28 cellular contexts compared by ENCODE assay signal in the genomic region with DNA sequence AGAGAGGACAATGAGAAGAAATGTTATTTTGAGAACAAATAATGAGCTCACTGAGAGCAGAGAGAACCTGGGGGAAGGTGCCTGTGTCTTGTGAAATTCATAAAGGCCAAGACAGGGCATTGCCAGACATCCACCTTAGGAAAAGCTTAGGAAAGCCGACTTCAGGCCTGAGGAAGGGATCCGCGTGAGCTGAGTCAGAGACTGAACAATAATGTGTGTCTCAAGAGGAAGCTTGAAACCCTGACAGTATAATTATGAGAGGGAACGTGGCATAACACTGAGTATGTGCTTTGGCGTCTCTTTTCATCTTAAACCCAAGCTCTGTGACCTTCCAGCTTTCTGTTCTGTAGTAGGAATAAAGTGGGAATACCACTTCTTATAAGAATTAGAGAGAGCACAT.
"Had no signal": no experiment of that assay in that cellular context is flagged by ENCODE, and none has a peak within 500 bp of the region (broad histone marks: within the 10 kb centered on the region; RNA-seq: fewer than 3 reads in every experiment).

No MANE protein-coding gene starts in this region.

- H3K27ac Mint-ChIP-seq: stimulated activated effector memory CD8-positive, alpha-beta T cell treated with anti-CD3 and anti-CD28 coated beads, Interleukin-12 subunit alpha, Interleukin-12 subunit beta, amount 100 ng/mL, for 72 hours; stimulated activated memory B cell treated with anti-CD40 and anti-IgM and Interleukin-4, amounts not matched to agents 10 μg/mL and 1 μg/mL and 100 μg/mL, for 72 hours; stimulated activated naive B cell treated with anti-CD40 and anti-IgM and Interleukin-4, amounts not matched to agents 10 μg/mL and 1 μg/mL and 100 μg/mL, for 72 hours; stimulated activated naive CD8-positive, alpha-beta T cell treated with anti-CD3 and anti-CD28 coated beads, Interleukin-15, amount 100 ng/mL, for 72 hours; stimulated activated naive CD8-positive, alpha-beta T cell treated with anti-CD3 and anti-CD28 coated beads, Interleukin-15, Interleukin-2, amounts not matched to agents 100 ng/mL and 50 ng/mL, for 24 hours; type B pancreatic cell had no signal

- H3K27me3 Mint-ChIP-seq: stimulated activated memory B cell treated with anti-CD40 and anti-IgM and Interleukin-4, amounts not matched to agents 10 μg/mL and 1 μg/mL and 100 μg/mL, for 72 hours; stimulated activated naive B cell treated with anti-CD40 and anti-IgM and Interleukin-4, amounts not matched to agents 10 μg/mL and 1 μg/mL and 100 μg/mL, for 72 hours; stimulated activated naive CD8-positive, alpha-beta T cell treated with anti-CD3 and anti-CD28 coated beads, Interleukin-15, amount 100 ng/mL, for 72 hours; stimulated activated naive CD8-positive, alpha-beta T cell treated with anti-CD3 and anti-CD28 coated beads, Interleukin-15, Interleukin-2, amounts not matched to agents 100 ng/mL and 50 ng/mL, for 24 hours had no signal

- H3K4me1 ChIP-seq: stomach, suprapubic skin, testis, thyroid gland, tibial artery, tibial nerve, transverse colon, upper lobe of left lung, upper lobe of right lung, uterus, vagina had no signal

- H3K36me3 ChIP-seq: stomach, suprapubic skin, thoracic aorta, thyroid gland, tibial artery, tibial nerve, transverse colon, upper lobe of left lung, upper lobe of right lung, uterus, vagina had no signal

- H3K9me3 Mint-ChIP-seq: stimulated activated naive CD8-positive, alpha-beta T cell treated with anti-CD3 and anti-CD28 coated beads, Interleukin-15, amount 100 ng/mL, for 72 hours; type B pancreatic cell had no signal

- H3K4me3 Mint-ChIP-seq: stimulated activated effector memory CD8-positive, alpha-beta T cell treated with anti-CD3 and anti-CD28 coated beads, Interleukin-12 subunit alpha, Interleukin-12 subunit beta, amount 100 ng/mL, for 72 hours; stimulated activated memory B cell treated with anti-CD40 and anti-IgM and Interleukin-4, amounts not matched to agents 10 μg/mL and 1 μg/mL and 100 μg/mL, for 72 hours; stimulated activated naive B cell treated with anti-CD40 and anti-IgM and Interleukin-4, amounts not matched to agents 10 μg/mL and 1 μg/mL and 100 μg/mL, for 72 hours; stimulated activated naive CD8-positive, alpha-beta T cell treated with anti-CD3 and anti-CD28 coated beads, Interleukin-15, amount 100 ng/mL, for 72 hours; stimulated activated naive CD8-positive, alpha-beta T cell treated with anti-CD3 and anti-CD28 coated beads, Interleukin-15, Interleukin-2, amounts not matched to agents 100 ng/mL and 50 ng/mL, for 24 hours; type B pancreatic cell had no signal

- H3K27me3 ChIP-seq: stomach, suprapubic skin, testis, thyroid gland, tibial artery, tibial nerve, transverse colon, upper lobe of left lung, upper lobe of right lung, uterus, vagina had no signal

- H3K36me3 Mint-ChIP-seq: stimulated activated effector memory CD8-positive, alpha-beta T cell treated with anti-CD3 and anti-CD28 coated beads, Interleukin-12 subunit alpha, Interleukin-12 subunit beta, amount 100 ng/mL, for 72 hours; stimulated activated memory B cell treated with anti-CD40 and anti-IgM and Interleukin-4, amounts not matched to agents 10 μg/mL and 1 μg/mL and 100 μg/mL, for 72 hours; stimulated activated naive B cell treated with anti-CD40 and anti-IgM and Interleukin-4, amounts not matched to agents 10 μg/mL and 1 μg/mL and 100 μg/mL, for 72 hours; type B pancreatic cell had no signal

- H3K4me1 Mint-ChIP-seq: stimulated activated effector memory CD8-positive, alpha-beta T cell treated with anti-CD3 and anti-CD28 coated beads, Interleukin-12 subunit alpha, Interleukin-12 subunit beta, amount 100 ng/mL, for 72 hours; stimulated activated memory B cell treated with anti-CD40 and anti-IgM and Interleukin-4, amounts not matched to agents 10 μg/mL and 1 μg/mL and 100 μg/mL, for 72 hours; stimulated activated naive B cell treated with anti-CD40 and anti-IgM and Interleukin-4, amounts not matched to agents 10 μg/mL and 1 μg/mL and 100 μg/mL, for 72 hours; stimulated activated naive CD8-positive, alpha-beta T cell treated with anti-CD3 and anti-CD28 coated beads, Interleukin-15, amount 100 ng/mL, for 72 hours had no signal

- H3K27ac ChIP-seq: stomach, suprapubic skin, testis, thoracic aorta, thyroid gland, tibial artery, tibial nerve, transverse colon, upper lobe of left lung, upper lobe of right lung, uterus, vagina had no signal

- H3K9me3 ChIP-seq: stomach, suprapubic skin, testis, thoracic aorta, thyroid gland, tibial artery, transverse colon, upper lobe of left lung, upper lobe of right lung, uterus, vagina had no signal

- H3K4me3 ChIP-seq: stomach, suprapubic skin, testis, thoracic aorta, thyroid gland, tibial artery, tibial nerve, transverse colon, upper lobe of left lung, upper lobe of right lung, uterus, vagina had no signal

- DNase-seq: stimulated activated CD4-positive, alpha-beta T cell treated with anti-CD3 and anti-CD28 coated beads, Interleukin-2, amount 100 ng/mL, for 48 hours; stimulated activated CD4-positive, alpha-beta T cell treated with anti-CD3 and anti-CD28 coated beads, Interleukin-4, amount 100 ng/mL, for 1 hour; stimulated activated CD4-positive, alpha-beta T cell treated with anti-CD3 and anti-CD28 coated beads, Interleukin-4, amount 100 ng/mL, for 24 hours; stimulated activated CD4-positive, alpha-beta T cell treated with anti-CD3 and anti-CD28 coated beads, Interleukin-4, amount 100 ng/mL, for 4 hours; stimulated activated CD8-positive, alpha-beta memory T cell treated with anti-CD3 and anti-CD28 coated beads, Interleukin-4, amount 100 ng/mL, for 48 hours; stimulated activated naive B cell treated with anti-CD40 and anti-IgM and Interleukin-4, amounts not matched to agents 10 μg/mL and 1 μg/mL and 100 μg/mL, for 72 hours; stimulated activated naive CD4-positive, alpha-beta T cell; stimulated activated naive CD4-positive, alpha-beta T cell treated with Interleukin-2 at 50 U/mL for 16 hours; stimulated activated naive CD8-positive, alpha-beta T cell treated with anti-CD3 and anti-CD28 coated beads, Interleukin-15, amount 100 ng/mL, for 72 hours; stimulated activated naive CD8-positive, alpha-beta T cell treated with anti-CD3 and anti-CD28 coated beads, Interleukin-15, Interleukin-2, amounts not matched to agents 100 U/mL and 50 U/mL, for 24 hours; stomach; substantia nigra; testis; thyroid gland; tibial artery; transverse colon; trophoblast cell; upper lobe of left lung; upper lobe of right lung; uterus had no signal

- ATAC-seq: stimulated activated memory B cell treated with anti-CD40 and anti-IgM and Interleukin-4, amounts not matched to agents 10 μg/mL and 1 μg/mL and 100 μg/mL, for 72 hours; stimulated activated naive CD8-positive, alpha-beta T cell treated with anti-CD3 and anti-CD28 coated beads, Interleukin-15, amount 100 ng/mL, for 72 hours; stimulated activated naive CD8-positive, alpha-beta T cell treated with anti-CD3 and anti-CD28 coated beads, Interleukin-15, Interleukin-2, amounts not matched to agents 100 U/mL and 50 U/mL, for 24 hours; upper lobe of right lung had no signal
